In the genomic region with DNA sequence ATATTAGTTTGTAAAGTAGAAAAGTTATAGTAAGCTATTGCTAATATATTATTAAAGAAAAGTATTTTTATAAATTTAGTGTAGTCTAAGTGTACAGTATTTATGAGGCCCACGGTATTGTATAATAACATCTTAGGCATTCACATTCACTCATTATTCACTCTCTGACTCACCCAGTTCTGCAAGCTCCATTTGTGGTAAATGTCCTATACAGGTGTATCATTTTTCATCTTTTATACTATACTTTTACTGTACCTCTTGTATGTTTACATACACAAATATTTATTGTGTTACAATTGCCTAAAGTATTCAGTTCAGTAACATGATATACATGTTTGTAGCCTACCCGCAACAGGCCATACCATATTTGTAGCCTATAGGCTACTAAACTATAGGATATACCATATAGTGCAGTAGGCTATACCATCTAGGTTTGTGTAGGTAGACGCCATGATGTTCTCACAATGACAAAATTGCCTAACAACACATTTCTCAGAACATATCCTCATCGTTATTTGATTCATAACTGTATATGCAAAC, we compare ENCODE assay signal across 17 cellular contexts.
DNase-seq lines count a peak whose midpoint lies in the region; FAIRE-seq and TF ChIP-seq lines count a peak whose summit lies in the region.
"Had no signal": no experiment of that assay in that cellular context is flagged by ENCODE, and none has a peak within 500 bp of the region (broad histone marks: within the 10 kb centered on the region; RNA-seq: fewer than 3 reads in every experiment).

No MANE protein-coding gene starts in this region.

- H3K36me3 ChIP-seq in right atrium auricular region = no peaks in the 10 kb centered on the region

- H3K9me3 ChIP-seq in right atrium auricular region = no peaks in the 10 kb centered on the region
- H3K9me3 ChIP-seq: A549 had no signal

- TF ChIP-seq CTCF in Calu3 (IDR thresholded peaks at IDR 0.05; ENCODE audit: unreplicated experiment) (no peak), fibroblast of mammary gland (conservative IDR thresholded peaks at IDR 0.05; ENCODE audit: control insufficient read depth, insufficient read depth, low read depth, low read length) (no peak), right atrium auricular region (IDR thresholded peaks at IDR 0.05) (no peak)

- no peak overlapping the region for H3K4me3 ChIP-seq in fibroblast of mammary gland (ENCODE audit: control insufficient read depth, low read depth, low read length)
- no peak overlapping the region for H3K4me3 ChIP-seq in right atrium auricular region
- H3K4me3 ChIP-seq: A549 had no signal

- H3K9me3 Mint-ChIP-seq in Calu3 (ENCODE audit: low read depth, unreplicated experiment) = no peaks in the 10 kb centered on the region

- no peaks in the 10 kb centered on the region for H3K27me3 ChIP-seq in right atrium auricular region

- H3K27me3 Mint-ChIP-seq in Calu3 (ENCODE audit: unreplicated experiment) = no peaks in the 10 kb centered on the region

- BruUV-seq in Calu3 (replicated peaks; lab: Mats Ljungman, UMichigan) = no TSS peak

- H3K4me3 Mint-ChIP-seq in Calu3 (ENCODE audit: low read depth, unreplicated experiment) = no peak overlapping the region

- peaks cover 9% of the 10 kb centered on the region for H3K4me1 Mint-ChIP-seq in Calu3 (ENCODE audit: low read depth, unreplicated experiment)

- H3K4me1 ChIP-seq in right atrium auricular region = no peaks in the 10 kb centered on the region

- H3K27ac Mint-ChIP-seq in Calu3 (ENCODE audit: unreplicated experiment) = peak overlapping the region; percentile 77

- FAIRE-seq in urothelium cell line (lab: Jason Lieb, UNC) = no peak
- FAIRE-seq: A549, GM19239, H54 had no signal

- H3K27ac ChIP-seq in right atrium auricular region = no peak overlapping the region
- H3K27ac ChIP-seq: A549 had no signal

- DNase-seq in Calu3 = no peak
- peak; percentile 11 for DNase-seq in HT1080 (ENCODE audit: low read depth)
- DNase-seq in RKO (ENCODE audit: low spot score) = peak; percentile 41
- peak; percentile 9 for DNase-seq in fibroblast of mammary gland (ENCODE audit: low read depth)
- DNase-seq in NCI-H187 treated with DMSO at 0.1 percent for 48 hours (lab: John Stamatoyannopoulos, UW) = no peak
- no peak for DNase-seq in right atrium auricular region (ENCODE audit: low spot score)
- DNase-seq in urothelium cell line (ENCODE audit: low spot score) = no peak
- DNase-seq: C1 segment of cervical spinal cord, KBM-7, NCI-H146, NCI-H2081 treated with DMSO at 0.1 percent for 48 hours, NCI-H345, OCI-M1, T-helper 1 cell had no signal

- intact Hi-C loops in Calu3 (cut with micrococcal nuclease; ENCODE audit: unreplicated experiment) = loop anchor here (5.0 kb wide), 2 partner anchors 247 to 397 kb away; a partner anchor contains a TSS

- CTCF ChIA-PET in Calu3 (lab: Charles Lee) = no interaction called here

- H3K36me3 Mint-ChIP-seq in Calu3 (ENCODE audit: insufficient read depth, unreplicated experiment) = no peaks in the 10 kb centered on the region

Comparison
In these comparisons a context has a peak if more than half of its experiments do, and no peak if none do; other contexts are left out.
1. DNase-seq: peak in HT1080 (single experiment), RKO (single experiment) and fibroblast of mammary gland (single experiment); none in Calu3 (single experiment), NCI-H187 treated with DMSO at 0.1 percent for 48 hours (single experiment), right atrium auricular region (single experiment) and urothelium cell line (single experiment).